In the genomic region with DNA sequence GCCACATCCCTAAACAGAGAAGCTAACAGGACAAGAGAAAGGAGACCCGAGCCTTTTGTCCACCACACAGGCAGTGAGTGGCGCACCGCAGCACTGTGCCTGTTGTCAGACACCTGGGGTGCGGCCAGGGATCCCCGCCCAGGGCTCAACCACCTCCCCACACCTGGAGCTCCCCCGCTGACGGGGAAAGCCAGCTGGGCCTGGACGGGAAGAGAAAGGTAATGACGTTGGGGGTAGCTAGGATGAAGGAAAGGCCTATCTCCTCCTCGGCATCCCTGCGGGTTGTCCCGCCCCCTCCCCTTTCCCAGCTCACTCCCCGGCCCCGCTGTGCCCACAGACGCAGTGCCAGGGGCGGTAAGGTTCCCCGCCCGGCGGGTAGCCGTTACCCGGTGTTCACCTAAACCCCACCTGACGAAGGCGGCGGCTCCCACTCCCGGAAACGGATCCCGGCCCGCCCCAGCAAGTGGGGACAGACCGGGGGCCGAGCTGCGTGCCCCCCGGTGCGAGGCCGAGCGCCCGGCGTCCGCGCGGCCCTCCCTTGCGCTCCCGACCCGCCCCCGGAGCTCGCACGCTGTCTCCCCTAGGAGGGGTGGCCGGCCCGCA, we compare ENCODE assay signal across 1 cellular context.
TF ChIP-seq lines count a peak whose summit lies in the region.

No MANE protein-coding gene starts in this region.

TF ChIP-seq in SK-N-SH, 30 proteins besides CTCF, POLR2A, EP300 and RAD21 (continued from another document):
- TF ChIP-seq REST (IDR thresholded peaks at IDR 0.05; ENCODE audit: low read depth, low read length): no peak
TF ChIP-seq in SK-N-SH: peak in this region for 0.
